Comparison of ENCODE assay signal across 13 cellular contexts in the genomic region with DNA sequence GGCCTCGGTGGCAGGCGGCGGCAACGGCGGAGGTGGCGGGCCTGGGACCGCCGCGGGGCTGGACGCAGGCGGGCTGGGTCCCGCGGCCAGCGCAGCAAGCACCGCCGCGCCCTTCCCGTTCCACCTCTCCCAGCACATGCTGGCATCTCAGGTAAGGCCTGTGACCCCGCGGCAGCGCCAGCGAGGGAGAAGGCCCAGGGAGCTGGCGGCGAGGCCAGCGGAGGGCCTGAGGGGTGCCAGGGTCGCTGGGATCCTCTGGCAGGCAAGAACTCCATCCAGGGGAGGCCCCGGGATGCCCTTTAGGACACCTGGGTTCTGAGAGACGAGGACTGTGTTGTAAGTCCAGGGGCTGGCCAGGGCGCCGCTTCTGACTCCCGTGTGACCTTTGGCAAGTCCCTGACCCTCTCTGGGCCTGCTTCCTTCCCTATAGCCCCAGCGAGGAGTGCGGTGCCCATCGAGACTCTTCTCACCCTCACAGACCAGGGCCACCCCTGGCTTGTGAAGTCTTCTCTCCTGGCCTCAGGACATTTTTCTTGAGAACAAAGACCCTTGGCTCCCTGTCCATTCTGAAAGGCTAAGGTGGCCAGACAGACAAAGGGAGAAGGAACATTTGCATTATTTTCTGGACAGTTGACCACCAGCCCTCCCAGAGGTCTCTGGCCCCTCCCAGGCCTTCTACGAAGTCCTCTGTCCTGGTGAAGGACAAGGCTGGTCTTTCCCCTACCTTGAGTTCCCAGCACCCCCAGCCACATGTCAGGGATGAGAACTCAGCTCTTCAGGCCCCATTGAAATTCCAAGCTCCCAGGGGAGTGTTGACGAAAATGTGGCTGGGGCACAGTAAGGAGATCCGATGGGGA. TPM values are rescaled to one million over a fixed set of nuclear protein-coding genes. Genes with fewer than 3 reads are reported as not detected.
A peak's percentile ranks its signal among the peaks of the same experiment; 100 is the strongest.
DNase-seq lines count a peak whose midpoint lies in the region; ATAC-seq lines count a peak whose summit lies in the region.
"Had no signal": no experiment of that assay in that cellular context is flagged by ENCODE, and none has a peak within 500 bp of the region (broad histone marks: within the 10 kb centered on the region; RNA-seq: fewer than 3 reads in every experiment).

No MANE protein-coding gene starts in this region.

- peak overlapping the region in 1 of 3 donors; percentile 60 for H3K9ac ChIP-seq in skeletal muscle tissue (ENCODE audit: low read depth in 1 of 3, low read length in 3 of 3)

- POLR2A ChIA-PET in CD8-positive, alpha-beta memory T cell (lab: Charles Lee) = no interaction called here
- POLR2A ChIA-PET in activated CD4-positive, alpha-beta memory T cell treated with anti-CD3 and anti-CD28 coated beads for 36 hours (lab: Charles Lee) = no interaction called here

- H3K27ac Mint-ChIP-seq in CD8-positive, alpha-beta memory T cell = no peak overlapping the region
- no peak overlapping the region for H3K27ac Mint-ChIP-seq in activated CD4-positive, alpha-beta memory T cell treated with anti-CD3 and anti-CD28 coated beads for 36 hours
- H3K27ac Mint-ChIP-seq in activated naive CD4-positive, alpha-beta T cell treated with anti-CD3 and anti-CD28 coated beads for 36 hours = no peak overlapping the region
- H3K27ac Mint-ChIP-seq: activated T-helper 1 cell treated with anti-CD3 and anti-CD28 coated beads, Interleukin-12 subunit alpha, Interleukin-12 subunit beta, Interleukin-2, Interleukin-4 antibody, amounts not matched to agents 30 ng/mL and 10 ng/mL and 1 ng/mL, durations not matched to agents 14 hours and 24 hours and 36 hours had no signal

- H3K9me3 Mint-ChIP-seq in CD8-positive, alpha-beta memory T cell = no peaks in the 10 kb centered on the region
- no peaks in the 10 kb centered on the region for H3K9me3 Mint-ChIP-seq in activated CD4-positive, alpha-beta memory T cell treated with anti-CD3 and anti-CD28 coated beads for 36 hours
- no peaks in the 10 kb centered on the region for H3K9me3 Mint-ChIP-seq in activated naive CD4-positive, alpha-beta T cell treated with anti-CD3 and anti-CD28 coated beads for 36 hours
- H3K9me3 Mint-ChIP-seq: activated T-helper 1 cell treated with anti-CD3 and anti-CD28 coated beads, Interleukin-12 subunit alpha, Interleukin-12 subunit beta, Interleukin-2, Interleukin-4 antibody, amounts not matched to agents 30 ng/mL and 10 ng/mL and 1 ng/mL, durations not matched to agents 14 hours and 24 hours and 36 hours had no signal

- H3K27me3 Mint-ChIP-seq in CD8-positive, alpha-beta memory T cell = peaks cover 68 to 78% of the 10 kb centered on the region in 2 donors
- peaks cover 69% of the 10 kb centered on the region for H3K27me3 Mint-ChIP-seq in activated CD4-positive, alpha-beta memory T cell treated with anti-CD3 and anti-CD28 coated beads for 36 hours
- peaks cover 74% of the 10 kb centered on the region for H3K27me3 Mint-ChIP-seq in activated naive CD4-positive, alpha-beta T cell treated with anti-CD3 and anti-CD28 coated beads for 36 hours (ENCODE audit: low read depth)

- H3K27me3 ChIP-seq in CD8-positive, alpha-beta memory T cell (ENCODE audit: insufficient read depth, low read length, poor library complexity, severe bottlenecking) = peaks cover 68% of the 10 kb centered on the region
- H3K27me3 ChIP-seq in layer of hippocampus (ENCODE audit: control insufficient read depth, insufficient read depth, low read length) (peaks cover 46% of the 10 kb centered on the region), skeletal muscle tissue (ENCODE audit: control insufficient read depth in 3 of 3, insufficient read depth in 3 of 3, low read length in 3 of 3) (peaks cover 65 to 83% (median 66%) of the 10 kb centered on the region in 3 donors)

- H3K36me3 Mint-ChIP-seq in CD8-positive, alpha-beta memory T cell = no peaks in the 10 kb centered on the region
- no peaks in the 10 kb centered on the region for H3K36me3 Mint-ChIP-seq in activated CD4-positive, alpha-beta memory T cell treated with anti-CD3 and anti-CD28 coated beads for 36 hours
- no peaks in the 10 kb centered on the region for H3K36me3 Mint-ChIP-seq in activated naive CD4-positive, alpha-beta T cell treated with anti-CD3 and anti-CD28 coated beads for 36 hours (ENCODE audit: low read depth)
- H3K36me3 Mint-ChIP-seq: CD4-positive, alpha-beta memory T cell had no signal

- ATAC-seq in HG03378 (IDR thresholded peaks at IDR 0.05; ENCODE audit: unreplicated experiment) = no peak
- ATAC-seq: pancreas had no signal

- H3K4me3 ChIP-seq in CD8-positive, alpha-beta memory T cell (ENCODE audit: low read length) = no peak overlapping the region
- H3K4me3 ChIP-seq in skeletal muscle tissue (ENCODE audit: low read length in 3 of 3) = peak overlapping the region in 1 of 3 donors; percentile 49

- intact Hi-C loops in activated CD4-positive, alpha-beta memory T cell treated with anti-CD3 and anti-CD28 coated beads for 36 hours (cut with micrococcal nuclease) = loop anchor here (5.0 kb wide), 1 partner anchor 684 kb away; no protein-coding TSS in a partner anchor
- intact Hi-C loops in activated naive CD4-positive, alpha-beta T cell treated with anti-CD3 and anti-CD28 coated beads for 36 hours (cut with micrococcal nuclease) = no loop called here

- peak in 1 of 5 donors; percentile 30 for DNase-seq in CD8-positive, alpha-beta memory T cell
- no peak for DNase-seq in NCI-H446 treated with DMSO at 0.1 percent for 48 hours (lab: John Stamatoyannopoulos, UW)
- DNase-seq in activated CD4-positive, alpha-beta memory T cell treated with anti-CD3 and anti-CD28 coated beads for 36 hours = no peak
- no peak for DNase-seq in activated naive CD4-positive, alpha-beta T cell treated with anti-CD3 and anti-CD28 coated beads for 36 hours
- DNase-seq: CD4-positive, alpha-beta memory T cell; central memory CD4-positive, alpha-beta T cell had no signal

- no peak overlapping the region for H3K27ac ChIP-seq in CD8-positive, alpha-beta memory T cell (ENCODE audit: low read depth, low read length)
- H3K27ac ChIP-seq in angular gyrus (ENCODE audit: low read depth, low read length) (peak overlapping the region; percentile 10), layer of hippocampus (ENCODE audit: low read depth, low read length) (peak overlapping the region; percentile 52), skeletal muscle tissue (ENCODE audit: low read depth, low read length) (peak overlapping the region; percentile 36)

- peaks cover 43 to 66% (median 44%) of the 10 kb centered on the region in 3 donors for H3K4me1 Mint-ChIP-seq in CD8-positive, alpha-beta memory T cell
- peaks cover 43% of the 10 kb centered on the region for H3K4me1 Mint-ChIP-seq in activated CD4-positive, alpha-beta memory T cell treated with anti-CD3 and anti-CD28 coated beads for 36 hours (ENCODE audit: low read depth)
- H3K4me1 Mint-ChIP-seq in activated naive CD4-positive, alpha-beta T cell treated with anti-CD3 and anti-CD28 coated beads for 36 hours (ENCODE audit: low read depth) = peaks cover 48% of the 10 kb centered on the region

- no peaks in the 10 kb centered on the region for H3K36me3 ChIP-seq in CD8-positive, alpha-beta memory T cell (ENCODE audit: insufficient read depth, low read length)
- peaks cover 0 to 4% (median 0%) of the 10 kb centered on the region in 3 donors for H3K36me3 ChIP-seq in skeletal muscle tissue (ENCODE audit: control insufficient read depth in 3 of 3, insufficient read depth in 3 of 3, low read length in 3 of 3)
- H3K36me3 ChIP-seq: pancreas had no signal

- H3K4me3 Mint-ChIP-seq in CD8-positive, alpha-beta memory T cell = peak overlapping the region in 4 of 7 donors; percentile 8 to 48 (median 27)
- H3K4me3 Mint-ChIP-seq in activated CD4-positive, alpha-beta memory T cell treated with anti-CD3 and anti-CD28 coated beads for 36 hours = no peak overlapping the region
- no peak overlapping the region for H3K4me3 Mint-ChIP-seq in activated naive CD4-positive, alpha-beta T cell treated with anti-CD3 and anti-CD28 coated beads for 36 hours
- H3K4me3 Mint-ChIP-seq: activated T-helper 1 cell treated with anti-CD3 and anti-CD28 coated beads, Interleukin-12 subunit alpha, Interleukin-12 subunit beta, Interleukin-2, Interleukin-4 antibody, amounts not matched to agents 30 ng/mL and 10 ng/mL and 1 ng/mL, durations not matched to agents 14 hours and 24 hours and 36 hours had no signal

- CTCF ChIA-PET in CD8-positive, alpha-beta memory T cell (lab: Charles Lee) = no interaction called here
- CTCF ChIA-PET in activated CD4-positive, alpha-beta memory T cell treated with anti-CD3 and anti-CD28 coated beads for 36 hours (lab: Charles Lee) = no interaction called here
- CTCF ChIA-PET in activated naive CD4-positive, alpha-beta T cell treated with anti-CD3 and anti-CD28 coated beads for 36 hours (lab: Charles Lee) = no interaction called here

- H3K4me1 ChIP-seq in CD8-positive, alpha-beta memory T cell (ENCODE audit: insufficient read depth, low read length) = peaks cover 44% of the 10 kb centered on the region
- peaks cover 43 to 49% (median 45%) of the 10 kb centered on the region in 3 donors for H3K4me1 ChIP-seq in skeletal muscle tissue (ENCODE audit: control insufficient read depth in 3 of 3, insufficient read depth in 3 of 3, low read length in 3 of 3)

- no peaks in the 10 kb centered on the region for H3K9me3 ChIP-seq in CD8-positive, alpha-beta memory T cell (ENCODE audit: low read length)
- H3K9me3 ChIP-seq in skeletal muscle tissue (ENCODE audit: control insufficient read depth in 3 of 3, low read length in 3 of 3) = no peaks in the 10 kb centered on the region
- H3K9me3 ChIP-seq: pancreas had no signal

RNA-seq across cellular contexts. Expression of a gene that starts 6.3 kb away (rescaled TPM):
- under 1 TPM; 0.11 to 0.13 TPM for total RNA-seq in CD8-positive, alpha-beta memory T cell
- polyA plus RNA-seq in CD8-positive, alpha-beta memory T cell = not detected
- 5.2 TPM for total RNA-seq in skeletal muscle tissue
- under 1 TPM in 1 of 2 experiments, not detected in 1; 0.05 TPM for total RNA-seq in activated CD4-positive, alpha-beta memory T cell treated with anti-CD3 and anti-CD28 coated beads for 36 hours
- total RNA-seq in activated naive CD4-positive, alpha-beta T cell treated with anti-CD3 and anti-CD28 coated beads for 36 hours = not detected
- total RNA-seq: activated T-helper 1 cell treated with anti-CD3 and anti-CD28 coated beads, Interleukin-12 subunit alpha, Interleukin-12 subunit beta, Interleukin-2, Interleukin-4 antibody, amounts not matched to agents 30 ng/mL and 10 ng/mL and 1 ng/mL, durations not matched to agents 14 hours and 24 hours and 36 hours; CD4-positive, alpha-beta memory T cell had no signal
- polyA plus RNA-seq: CD4-positive, alpha-beta memory T cell had no signal

RNA-seq across cellular contexts. Expression of a gene that starts 46.3 kb away (rescaled TPM):
- total RNA-seq in CD8-positive, alpha-beta memory T cell = not detected
- not detected for polyA plus RNA-seq in CD8-positive, alpha-beta memory T cell
- 8.4 TPM for total RNA-seq in skeletal muscle tissue
- not detected for total RNA-seq in activated CD4-positive, alpha-beta memory T cell treated with anti-CD3 and anti-CD28 coated beads for 36 hours
- not detected for total RNA-seq in activated naive CD4-positive, alpha-beta T cell treated with anti-CD3 and anti-CD28 coated beads for 36 hours
- total RNA-seq: activated T-helper 1 cell treated with anti-CD3 and anti-CD28 coated beads, Interleukin-12 subunit alpha, Interleukin-12 subunit beta, Interleukin-2, Interleukin-4 antibody, amounts not matched to agents 30 ng/mL and 10 ng/mL and 1 ng/mL, durations not matched to agents 14 hours and 24 hours and 36 hours; CD4-positive, alpha-beta memory T cell; pancreas; temporal lobe had no signal
- polyA plus RNA-seq: CD4-positive, alpha-beta memory T cell; pancreas had no signal

Comparison
In these comparisons a context has a peak if more than half of its experiments do, and no peak if none do; other contexts are left out.
1. H3K4me3 Mint-ChIP-seq: peak in CD8-positive, alpha-beta memory T cell (4 of 7); none in activated CD4-positive, alpha-beta memory T cell treated with anti-CD3 and anti-CD28 coated beads for 36 hours (single experiment) and activated naive CD4-positive, alpha-beta T cell treated with anti-CD3 and anti-CD28 coated beads for 36 hours (single experiment).